8 cellular contexts compared by ENCODE assay signal in genomic region chr2:60735496-60736250, GRCh38. TPM values are rescaled to one million over a fixed set of nuclear protein-coding genes. Genes with fewer than 3 reads are reported as not detected.
DNase-seq lines count a peak whose midpoint lies in the region; ATAC-seq and TF ChIP-seq lines count a peak whose summit lies in the region.

No MANE protein-coding gene starts in this region.

- ATAC-seq in stimulated activated memory B cell treated with anti-CD40 and anti-IgM and Interleukin-4, amounts not matched to agents 10 μg/mL and 1 μg/mL and 100 μg/mL, for 72 hours = peak; percentile 48
- no peak for ATAC-seq in GM19328 (IDR thresholded peaks at IDR 0.05; ENCODE audit: unreplicated experiment)
- ATAC-seq in GM19397 (IDR thresholded peaks at IDR 0.05; ENCODE audit: unreplicated experiment) = no peak
- ATAC-seq in HG03159 (IDR thresholded peaks at IDR 0.05; ENCODE audit: unreplicated experiment) = no peak

- H3K4me3 ChIP-seq in BE2C (ENCODE audit: low read depth, low read length) (peak overlapping the region; percentile 24), Loucy (ENCODE audit: low read length, poor library complexity, severe bottlenecking) (peak overlapping the region; percentile 71), iPS-15b (ENCODE audit: low read depth, low read length) (peak overlapping the region; percentile 82)

- H3K4me1 Mint-ChIP-seq in activated naive CD4-positive, alpha-beta T cell treated with anti-CD3 and anti-CD28 coated beads, Interleukin-2, amount 50 U/mL, for 24 hours = peaks cover 7% of the 10 kb centered on the region
- H3K4me1 Mint-ChIP-seq in stimulated activated memory B cell treated with anti-CD40 and anti-IgM and Interleukin-4, amounts not matched to agents 10 μg/mL and 1 μg/mL and 100 μg/mL, for 72 hours = peaks cover 5% of the 10 kb centered on the region

- no peak overlapping the region for H3K27ac Mint-ChIP-seq in activated naive CD4-positive, alpha-beta T cell treated with anti-CD3 and anti-CD28 coated beads, Interleukin-2, amount 50 U/mL, for 24 hours
- no peak overlapping the region for H3K27ac Mint-ChIP-seq in stimulated activated memory B cell treated with anti-CD40 and anti-IgM and Interleukin-4, amounts not matched to agents 10 μg/mL and 1 μg/mL and 100 μg/mL, for 72 hours

- no peaks in the 10 kb centered on the region for H3K36me3 ChIP-seq in BE2C
- H3K36me3 ChIP-seq in Loucy (ENCODE audit: insufficient read depth, low read length) = no peaks in the 10 kb centered on the region
- H3K36me3 ChIP-seq in iPS-15b (ENCODE audit: control insufficient read depth, insufficient read depth, low read length) = no peaks in the 10 kb centered on the region

- H3K9me2 ChIP-seq in Loucy (replicated peaks; ENCODE audit: low read depth, low read length) = no peaks in the 10 kb centered on the region

- H3K9me3 ChIP-seq in BE2C = no peaks in the 10 kb centered on the region
- no peaks in the 10 kb centered on the region for H3K9me3 ChIP-seq in Loucy (ENCODE audit: insufficient read depth, low read depth, low read length)
- no peaks in the 10 kb centered on the region for H3K9me3 ChIP-seq in iPS-15b (ENCODE audit: control insufficient read depth, insufficient read depth, low read length)

- H4K20me1 ChIP-seq in Loucy (ENCODE audit: insufficient read depth, low read length, poor library complexity, severe bottlenecking) = no peaks in the 10 kb centered on the region

- peak overlapping the region; percentile 85 for H3K4me3 Mint-ChIP-seq in activated naive CD4-positive, alpha-beta T cell treated with anti-CD3 and anti-CD28 coated beads, Interleukin-2, amount 50 U/mL, for 24 hours
- H3K4me3 Mint-ChIP-seq in stimulated activated memory B cell treated with anti-CD40 and anti-IgM and Interleukin-4, amounts not matched to agents 10 μg/mL and 1 μg/mL and 100 μg/mL, for 72 hours = peak overlapping the region; percentile 78

- TF ChIP-seq CTCF in BE2C (IDR thresholded peaks at IDR 0.05; ENCODE audit: low read depth, low read length) = no peak
- TF ChIP-seq CTCF in Loucy (conservative IDR thresholded peaks at IDR 0.05; ENCODE audit: low read length) = no peak

- H3K4me2 ChIP-seq in Loucy (ENCODE audit: low read depth, low read length, poor library complexity, severe bottlenecking) = peak overlapping the region; percentile 76

- no peaks in the 10 kb centered on the region for H3K9me3 Mint-ChIP-seq in activated naive CD4-positive, alpha-beta T cell treated with anti-CD3 and anti-CD28 coated beads, Interleukin-2, amount 50 U/mL, for 24 hours
- H3K9me3 Mint-ChIP-seq in stimulated activated memory B cell treated with anti-CD40 and anti-IgM and Interleukin-4, amounts not matched to agents 10 μg/mL and 1 μg/mL and 100 μg/mL, for 72 hours = peaks cover 5% of the 10 kb centered on the region

- peaks cover 15% of the 10 kb centered on the region for H3K27me3 Mint-ChIP-seq in activated naive CD4-positive, alpha-beta T cell treated with anti-CD3 and anti-CD28 coated beads, Interleukin-2, amount 50 U/mL, for 24 hours
- H3K27me3 Mint-ChIP-seq in stimulated activated memory B cell treated with anti-CD40 and anti-IgM and Interleukin-4, amounts not matched to agents 10 μg/mL and 1 μg/mL and 100 μg/mL, for 72 hours = peaks cover 27% of the 10 kb centered on the region

- peaks cover 1% of the 10 kb centered on the region for H3K36me3 Mint-ChIP-seq in activated naive CD4-positive, alpha-beta T cell treated with anti-CD3 and anti-CD28 coated beads, Interleukin-2, amount 50 U/mL, for 24 hours
- H3K36me3 Mint-ChIP-seq in stimulated activated memory B cell treated with anti-CD40 and anti-IgM and Interleukin-4, amounts not matched to agents 10 μg/mL and 1 μg/mL and 100 μg/mL, for 72 hours = no peaks in the 10 kb centered on the region

- no peaks in the 10 kb centered on the region for H3F3A ChIP-seq in Loucy (ENCODE audit: low read depth)

- DNase-seq in BE2C = no peak

- H3K4me1 ChIP-seq in BE2C (no peaks in the 10 kb centered on the region), Loucy (ENCODE audit: insufficient read depth, low read length, poor library complexity, severe bottlenecking) (peaks cover 7% of the 10 kb centered on the region), iPS-15b (ENCODE audit: control insufficient read depth, insufficient read depth, low read length) (peaks cover 5% of the 10 kb centered on the region)

- H3K27me3 ChIP-seq in BE2C = peaks cover 7% of the 10 kb centered on the region
- H3K27me3 ChIP-seq in Loucy (ENCODE audit: insufficient read depth, low read length, poor library complexity, severe bottlenecking) = no peaks in the 10 kb centered on the region
- peaks cover 19% of the 10 kb centered on the region for H3K27me3 ChIP-seq in iPS-15b (ENCODE audit: control insufficient read depth, insufficient read depth, low read length)

- no peaks in the 10 kb centered on the region for H3K79me2 ChIP-seq in Loucy (ENCODE audit: insufficient read depth, low read length)

- H2AFZ ChIP-seq in Loucy (ENCODE audit: low read length) = peak overlapping the region; percentile 76

- H3K9ac ChIP-seq in Loucy (ENCODE audit: low read depth, low read length, poor library complexity, severe bottlenecking) (no peak overlapping the region), iPS-15b (ENCODE audit: low read depth, low read length) (no peak overlapping the region)

RNA-seq across cellular contexts. Expression of gene PAPOLG, which starts 20.4 kb away (rescaled TPM):
- 3.8 TPM for polyA plus RNA-seq in BE2C (2012; ENCODE audit: insufficient read depth, insufficient read length, low read depth)

Comparison
In these comparisons a context has a peak if more than half of its experiments do, and no peak if none do; other contexts are left out.
1. H3K4me3 ChIP-seq: peak in every context shown above with its lines; median percentile 82 in iPS-15b; 71 in Loucy; 24 in BE2C.